Comparison of ENCODE assay signal across 14 cellular contexts in the genomic region with DNA sequence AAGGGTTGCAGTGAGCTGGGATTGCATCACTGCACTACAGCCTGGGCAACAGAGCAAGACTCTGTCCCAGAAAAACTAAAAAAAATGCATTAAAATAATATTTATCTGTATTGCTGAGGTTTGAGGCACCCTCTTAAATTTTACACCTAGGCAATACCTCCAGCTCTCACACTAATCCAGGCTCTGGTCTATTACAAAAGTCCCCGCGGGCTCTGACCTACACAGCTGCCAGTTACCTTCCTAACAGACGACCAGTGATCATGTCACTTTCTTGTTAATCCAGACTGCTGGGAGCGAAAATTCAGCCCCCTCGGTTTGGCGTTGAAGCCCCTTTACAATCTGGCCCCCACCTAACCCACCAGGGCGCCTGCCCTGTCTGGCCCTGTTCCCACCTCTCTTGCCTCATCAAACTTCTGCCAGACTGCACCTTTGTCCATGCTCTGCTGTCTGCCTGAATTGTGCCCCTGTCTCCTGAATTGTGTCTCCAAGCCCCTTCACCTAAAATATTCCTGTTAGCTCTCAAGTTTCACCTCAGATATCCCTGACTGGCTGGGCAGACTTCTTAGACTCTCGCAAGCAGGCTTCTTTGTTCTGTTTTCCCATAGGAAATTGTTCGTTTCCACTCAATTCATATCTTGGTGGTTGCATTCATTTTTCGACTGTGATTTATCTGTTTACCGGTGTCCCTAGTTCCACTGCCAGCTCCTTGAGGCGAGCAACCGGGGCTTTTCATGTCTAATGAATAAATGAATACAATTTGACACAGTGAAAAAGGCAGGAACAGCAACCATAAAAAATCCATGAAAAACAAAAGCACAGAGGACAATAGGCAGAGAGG.
A peak's percentile ranks its signal among the peaks of the same experiment; 100 is the strongest.
DNase-seq lines count a peak whose midpoint lies in the region; ATAC-seq and TF ChIP-seq lines count a peak whose summit lies in the region.
"Had no signal": no experiment of that assay in that cellular context is flagged by ENCODE, and none has a peak within 500 bp of the region (broad histone marks: within the 10 kb centered on the region; RNA-seq: fewer than 3 reads in every experiment).

No MANE protein-coding gene starts in this region.

- POLR2A ChIA-PET in activated CD4-positive, alpha-beta T cell treated with anti-CD3 and anti-CD28 coated beads for 36 hours (lab: Charles Lee) = interaction anchor here (1.0 kb wide), 1 partner anchor 53 kb away, joined by 3 read pairs; no protein-coding TSS in a partner anchor
- POLR2A ChIA-PET in activated CD8-positive, alpha-beta T cell treated with anti-CD3 and anti-CD28 coated beads for 36 hours (lab: Charles Lee) = interaction anchor here (0.9 to 4.1 kb wide), 8 partner anchors 10 to 64 kb away, joined by 3 to 39 read pairs (median 12); a partner anchor contains a TSS

- H3K4me1 ChIP-seq in iPS-20b (ENCODE audit: insufficient read depth, low read length) = peaks cover 33% of the 10 kb centered on the region; the same call in 1 of the 2 replicates

- H3K9me3 Mint-ChIP-seq in activated CD4-positive, alpha-beta T cell treated with anti-CD3 and anti-CD28 coated beads for 36 hours (ENCODE audit: low read depth) = no peaks in the 10 kb centered on the region
- H3K9me3 Mint-ChIP-seq in activated CD8-positive, alpha-beta T cell treated with anti-CD3 and anti-CD28 coated beads for 36 hours = no peaks in the 10 kb centered on the region
- H3K9me3 Mint-ChIP-seq in stimulated activated effector memory CD8-positive, alpha-beta T cell treated with anti-CD3 and anti-CD28 coated beads, Interleukin-12 subunit alpha, Interleukin-12 subunit beta, amount 100 ng/mL, for 72 hours = no peaks in the 10 kb centered on the region
- H3K9me3 Mint-ChIP-seq: activated T-helper 2 cell treated with anti-CD3 and anti-CD28 coated beads, Interferon-gamma antibody, Interleukin-2, Interleukin-4, amounts not matched to agents 10 μg/mL and 5 μg/mL and 100 μg/mL, durations not matched to agents 14 hours and 24 hours and 36 hours had no signal

- no peak overlapping the region for H3K4me3 Mint-ChIP-seq in activated CD4-positive, alpha-beta T cell treated with anti-CD3 and anti-CD28 coated beads for 36 hours
- H3K4me3 Mint-ChIP-seq in activated CD8-positive, alpha-beta T cell treated with anti-CD3 and anti-CD28 coated beads for 36 hours = no peak overlapping the region
- no peak overlapping the region for H3K4me3 Mint-ChIP-seq in stimulated activated effector memory CD8-positive, alpha-beta T cell treated with anti-CD3 and anti-CD28 coated beads, Interleukin-12 subunit alpha, Interleukin-12 subunit beta, amount 100 ng/mL, for 72 hours

- peaks cover 2% of the 10 kb centered on the region for H3K36me3 Mint-ChIP-seq in activated CD4-positive, alpha-beta T cell treated with anti-CD3 and anti-CD28 coated beads for 36 hours (ENCODE audit: low read depth)
- H3K36me3 Mint-ChIP-seq in activated CD8-positive, alpha-beta T cell treated with anti-CD3 and anti-CD28 coated beads for 36 hours (ENCODE audit: low read depth) = peaks cover 8% of the 10 kb centered on the region
- peaks cover 5% of the 10 kb centered on the region for H3K36me3 Mint-ChIP-seq in stimulated activated effector memory CD8-positive, alpha-beta T cell treated with anti-CD3 and anti-CD28 coated beads, Interleukin-12 subunit alpha, Interleukin-12 subunit beta, amount 100 ng/mL, for 72 hours

- H3K4me1 Mint-ChIP-seq in activated CD4-positive, alpha-beta T cell treated with anti-CD3 and anti-CD28 coated beads for 36 hours = peaks cover 70% of the 10 kb centered on the region
- H3K4me1 Mint-ChIP-seq in activated CD8-positive, alpha-beta T cell treated with anti-CD3 and anti-CD28 coated beads for 36 hours (ENCODE audit: low read depth) = peaks cover 68% of the 10 kb centered on the region
- peaks cover 54% of the 10 kb centered on the region for H3K4me1 Mint-ChIP-seq in stimulated activated effector memory CD8-positive, alpha-beta T cell treated with anti-CD3 and anti-CD28 coated beads, Interleukin-12 subunit alpha, Interleukin-12 subunit beta, amount 100 ng/mL, for 72 hours

- no peaks in the 10 kb centered on the region for H3K36me3 ChIP-seq in iPS-20b (ENCODE audit: insufficient read depth, low read depth, low read length)

- CTCF ChIA-PET in activated CD4-positive, alpha-beta T cell treated with anti-CD3 and anti-CD28 coated beads for 36 hours (lab: Charles Lee) = interaction anchor here (0.6 to 5.1 kb wide), 14 partner anchors 9 to 221 kb away, joined by 3 to 31 read pairs (median 8); no protein-coding TSS in a partner anchor
- CTCF ChIA-PET in activated CD8-positive, alpha-beta T cell treated with anti-CD3 and anti-CD28 coated beads for 36 hours (lab: Charles Lee) = interaction anchor here (0.6 to 3.4 kb wide), 11 partner anchors 13 to 127 kb away, joined by 3 to 34 read pairs (median 7); no protein-coding TSS in a partner anchor

- peak overlapping the region; percentile 89 for H3K27ac Mint-ChIP-seq in activated CD4-positive, alpha-beta T cell treated with anti-CD3 and anti-CD28 coated beads for 36 hours
- peak overlapping the region; percentile 85 for H3K27ac Mint-ChIP-seq in activated CD8-positive, alpha-beta T cell treated with anti-CD3 and anti-CD28 coated beads for 36 hours
- H3K27ac Mint-ChIP-seq in stimulated activated effector memory CD8-positive, alpha-beta T cell treated with anti-CD3 and anti-CD28 coated beads, Interleukin-12 subunit alpha, Interleukin-12 subunit beta, amount 100 ng/mL, for 72 hours = peak overlapping the region; percentile 86

- ATAC-seq in activated CD4-positive, alpha-beta T cell treated with anti-CD3 and anti-CD28 coated beads for 36 hours = no peak
- ATAC-seq in activated CD8-positive, alpha-beta T cell treated with anti-CD3 and anti-CD28 coated beads for 36 hours = no peak
- no peak for ATAC-seq in stimulated activated effector memory CD8-positive, alpha-beta T cell treated with anti-CD3 and anti-CD28 coated beads, Interleukin-12 subunit alpha, Interleukin-12 subunit beta, amount 100 ng/mL, for 72 hours
- ATAC-seq: left colon had no signal

- no peak for DNase-seq in activated CD4-positive, alpha-beta T cell treated with anti-CD3 and anti-CD28 coated beads for 36 hours
- DNase-seq in activated CD4-positive, alpha-beta T cell treated with anti-CD3 and anti-CD28 coated beads, Interleukin-2, amount 50 U/mL, for 1 hour = no peak
- DNase-seq in activated CD8-positive, alpha-beta T cell treated with anti-CD3 and anti-CD28 coated beads for 36 hours = no peak
- DNase-seq in stimulated activated effector memory CD8-positive, alpha-beta T cell treated with anti-CD3 and anti-CD28 coated beads, Interleukin-12 subunit alpha, Interleukin-12 subunit beta, amount 100 ng/mL, for 72 hours (ENCODE audit: low spot score in 2 of 2) = no peak
- DNase-seq in DMS53 treated with DMSO at 0.1 percent for 48 hours (lab: John Stamatoyannopoulos, UW; ENCODE audit: unreplicated experiment) = no peak
- DNase-seq in OCI-M2 (lab: John Stamatoyannopoulos, UW; ENCODE audit: unreplicated experiment) = no peak
- DNase-seq in NCI-H2081 treated with DMSO at 0.1 percent for 48 hours (lab: John Stamatoyannopoulos, UW) = no peak
- DNase-seq: GF-D8; left colon; NCI-H226; stimulated activated CD4-positive, alpha-beta T cell treated with anti-CD3 and anti-CD28 coated beads, Interleukin-15, amount 100 ng/mL, for 24 hours; SW 1271 had no signal

- H3K27me3 Mint-ChIP-seq in activated CD4-positive, alpha-beta T cell treated with anti-CD3 and anti-CD28 coated beads for 36 hours = no peaks in the 10 kb centered on the region
- H3K27me3 Mint-ChIP-seq in activated CD8-positive, alpha-beta T cell treated with anti-CD3 and anti-CD28 coated beads for 36 hours = no peaks in the 10 kb centered on the region

- no peaks in the 10 kb centered on the region for H3K27me3 ChIP-seq in iPS-20b (ENCODE audit: insufficient read depth, low read length)

- H3K9ac ChIP-seq in iPS-20b (ENCODE audit: low read depth, low read length) = peak overlapping the region; percentile 45

- H3K4me3 ChIP-seq in iPS-20b (ENCODE audit: low read length) = no peak overlapping the region

- H3K9me3 ChIP-seq in iPS-20b (ENCODE audit: insufficient read depth, low read depth, low read length) = no peaks in the 10 kb centered on the region

- TF ChIP-seq CTCF in activated CD8-positive, alpha-beta T cell treated with anti-CD3 and anti-CD28 coated beads for 36 hours (IDR thresholded peaks at IDR 0.05) = no peak

- H3K27ac ChIP-seq in iPS-20b (ENCODE audit: low read length) = no peak overlapping the region

- intact Hi-C loops in activated CD4-positive, alpha-beta T cell treated with anti-CD3 and anti-CD28 coated beads for 36 hours (cut with DNase I, micrococcal nuclease) = loop anchor here in 1 of 2 experiments (10.0 kb wide), 1 partner anchor 812 kb away; no protein-coding TSS in a partner anchor
- intact Hi-C loops in activated CD8-positive, alpha-beta T cell treated with anti-CD3 and anti-CD28 coated beads for 36 hours (cut with micrococcal nuclease) = no loop called here
